ENCODE assay signal across 8 cellular contexts in genomic region chr16:16595029-16595718, GRCh38.
DNase-seq lines count a peak whose midpoint lies in the region; ATAC-seq and TF ChIP-seq lines count a peak whose summit lies in the region.
"Not testable (repeated sequence)": the region's sequence is repeated elsewhere in the genome, so short reads cannot be mapped to it uniquely, and the experiment has no call there.

No MANE protein-coding gene starts in this region.

- not testable (repeated sequence) for H3K36me3 Mint-ChIP-seq in CD4-positive, alpha-beta T cell (ENCODE audit: low read depth); T-helper 2 cell treated with Interferon-gamma antibody and Interleukin-4, amounts not matched to agents 5 μg/mL and 100 μg/mL, for 36 hours (ENCODE audit: low read depth); activated naive CD4-positive, alpha-beta T cell treated with anti-CD3 and anti-CD28 coated beads, Interleukin-2, amount 50 U/mL, for 72 hours; stimulated activated effector memory CD8-positive, alpha-beta T cell treated with anti-CD3 and anti-CD28 coated beads, Interleukin-12 subunit alpha, Interleukin-12 subunit beta, amount 100 ng/mL, for 72 hours

- not testable (repeated sequence) for H3K27me3 ChIP-seq in CD4-positive, alpha-beta T cell (ENCODE audit: control insufficient read depth, insufficient read depth, low read length)

- H3K4me1 Mint-ChIP-seq in CD4-positive, alpha-beta T cell (ENCODE audit: low read depth), result not testable (repeated sequence)
- H3K4me1 Mint-ChIP-seq in T-helper 2 cell treated with Interferon-gamma antibody and Interleukin-4, amounts not matched to agents 5 μg/mL and 100 μg/mL, for 36 hours (ENCODE audit: low read depth), result peaks cover 13% of the 10 kb centered on the region
- H3K4me1 Mint-ChIP-seq in stimulated activated effector memory CD8-positive, alpha-beta T cell treated with anti-CD3 and anti-CD28 coated beads, Interleukin-12 subunit alpha, Interleukin-12 subunit beta, amount 100 ng/mL, for 72 hours, result peaks cover 13% of the 10 kb centered on the region

- H3K27ac Mint-ChIP-seq in CD4-positive, alpha-beta T cell; T-helper 2 cell treated with Interferon-gamma antibody and Interleukin-4, amounts not matched to agents 5 μg/mL and 100 μg/mL, for 36 hours; activated naive CD4-positive, alpha-beta T cell treated with anti-CD3 and anti-CD28 coated beads, Interleukin-2, amount 50 U/mL, for 72 hours; stimulated activated effector memory CD8-positive, alpha-beta T cell treated with anti-CD3 and anti-CD28 coated beads, Interleukin-12 subunit alpha, Interleukin-12 subunit beta, amount 100 ng/mL, for 72 hours: not testable (repeated sequence)

- not testable (repeated sequence) for TF ChIP-seq CTCF in CD4-positive, alpha-beta T cell (IDR thresholded peaks at IDR 0.05)

- H3K27ac ChIP-seq in CD4-positive, alpha-beta T cell (ENCODE audit: low read depth, low read length), result not testable (repeated sequence)

- not testable (repeated sequence) for DNase-seq in CD4-positive, alpha-beta T cell; T-helper 2 cell treated with Interferon-gamma antibody and Interleukin-4, amounts not matched to agents 5 μg/mL and 100 μg/mL, for 36 hours (ENCODE audit: low spot score); activated naive CD4-positive, alpha-beta T cell treated with anti-CD3 and anti-CD28 coated beads, Interleukin-2, amount 50 U/mL, for 72 hours (ENCODE audit: low spot score in 2 of 2); stimulated activated effector memory CD8-positive, alpha-beta T cell treated with anti-CD3 and anti-CD28 coated beads, Interleukin-12 subunit alpha, Interleukin-12 subunit beta, amount 100 ng/mL, for 72 hours (ENCODE audit: low spot score in 2 of 2)

- H3K4me3 Mint-ChIP-seq in CD4-positive, alpha-beta T cell; stimulated activated effector memory CD8-positive, alpha-beta T cell treated with anti-CD3 and anti-CD28 coated beads, Interleukin-12 subunit alpha, Interleukin-12 subunit beta, amount 100 ng/mL, for 72 hours: not testable (repeated sequence)
- peak overlapping the region; percentile 18 for H3K4me3 Mint-ChIP-seq in T-helper 2 cell treated with Interferon-gamma antibody and Interleukin-4, amounts not matched to agents 5 μg/mL and 100 μg/mL, for 36 hours

- POLR2A ChIA-PET in CD4-positive, alpha-beta T cell (lab: Charles Lee), result not testable (repeated sequence)

- not testable (repeated sequence) for H3K9me3 Mint-ChIP-seq in CD4-positive, alpha-beta T cell; T-helper 2 cell treated with Interferon-gamma antibody and Interleukin-4, amounts not matched to agents 5 μg/mL and 100 μg/mL, for 36 hours; activated naive CD4-positive, alpha-beta T cell treated with anti-CD3 and anti-CD28 coated beads, Interleukin-2, amount 50 U/mL, for 72 hours; stimulated activated effector memory CD8-positive, alpha-beta T cell treated with anti-CD3 and anti-CD28 coated beads, Interleukin-12 subunit alpha, Interleukin-12 subunit beta, amount 100 ng/mL, for 72 hours

- intact Hi-C loops in CD4-positive, alpha-beta T cell (cut with DNase I, micrococcal nuclease), result not testable (repeated sequence)

- not testable (repeated sequence) for H3K9me3 ChIP-seq in CD4-positive, alpha-beta T cell (ENCODE audit: control insufficient read depth, low read length)

- H3K27me3 Mint-ChIP-seq in CD4-positive, alpha-beta T cell; T-helper 2 cell treated with Interferon-gamma antibody and Interleukin-4, amounts not matched to agents 5 μg/mL and 100 μg/mL, for 36 hours (ENCODE audit: low read depth): not testable (repeated sequence)

- peak; percentile 34 for ATAC-seq in CD4-positive, alpha-beta T cell (ENCODE audit: poor library complexity)
- ATAC-seq in GM19025 (IDR thresholded peaks at IDR 0.05; ENCODE audit: low read depth, unreplicated experiment), result peak; percentile 45
- ATAC-seq in GM21529 (IDR thresholded peaks at IDR 0.05; ENCODE audit: unreplicated experiment), result peak; percentile 51
- peak; percentile 58 for ATAC-seq in HG02759 (IDR thresholded peaks at IDR 0.05; ENCODE audit: unreplicated experiment)
- ATAC-seq in HG03432 (IDR thresholded peaks at IDR 0.05; ENCODE audit: unreplicated experiment), result peak; percentile 60
- peak; percentile 34 to 46 for ATAC-seq in activated naive CD4-positive, alpha-beta T cell treated with anti-CD3 and anti-CD28 coated beads, Interleukin-2, amount 50 U/mL, for 72 hours
- peak; percentile 53 for ATAC-seq in stimulated activated effector memory CD8-positive, alpha-beta T cell treated with anti-CD3 and anti-CD28 coated beads, Interleukin-12 subunit alpha, Interleukin-12 subunit beta, amount 100 ng/mL, for 72 hours

- CTCF ChIA-PET in CD4-positive, alpha-beta T cell (lab: Charles Lee), result not testable (repeated sequence)
